ENCODE assay signal across 13 cellular contexts in genomic region chr3:25854635-25855034, GRCh38.
DNase-seq lines count a peak whose midpoint lies in the region; ATAC-seq, FAIRE-seq and TF ChIP-seq lines count a peak whose summit lies in the region.
"Had no signal": no experiment of that assay in that cellular context is flagged by ENCODE, and none has a peak within 500 bp of the region (broad histone marks: within the 10 kb centered on the region; RNA-seq: fewer than 3 reads in every experiment).

No MANE protein-coding gene starts in this region.

- no peaks in the 10 kb centered on the region for H3K36me3 ChIP-seq in endodermal cell (ENCODE audit: control insufficient read depth, insufficient read depth, low read length)

- H3K4me1 ChIP-seq in endodermal cell (ENCODE audit: control insufficient read depth, insufficient read depth, low read length): peaks cover 4% of the 10 kb centered on the region

- no peak for FAIRE-seq in GM19239 (lab: Jason Lieb, UNC)

- TF ChIP-seq CTCF in endodermal cell (conservative IDR thresholded peaks at IDR 0.05): no peak

- no peak overlapping the region for H3K9ac ChIP-seq in endodermal cell (ENCODE audit: extremely low read depth, low read length, poor library complexity, severe bottlenecking)

- H3K27ac ChIP-seq in endodermal cell (ENCODE audit: low read depth, low read length): no peak overlapping the region

- H3K4me1 Mint-ChIP-seq in endodermal cell: peaks cover 22% of the 10 kb centered on the region

- no peak overlapping the region for H3K27ac Mint-ChIP-seq in endodermal cell
- H3K27ac Mint-ChIP-seq: activated CD4-positive, alpha-beta T cell treated with anti-CD3 and anti-CD28 coated beads, Interleukin-2, amount 10 ng/mL, durations not matched to agents 24 days and 14 days; dendritic cell treated with granulocyte-macrophage colony-stimulating factor and Interleukin-4, amounts not matched to agents 40 ng/mL and 50 ng/mL, for 4 days had no signal

- 98% methylated on average over 3 of the region's 3 CpGs; no CpG with 5 or more reads in 1 of the 2 experiments for WGBS in endodermal cell (ENCODE audit: insufficient coverage in 1 of 2, insufficient read length in 1 of 2), 2 experiments

- H3K4me3 Mint-ChIP-seq in endodermal cell: no peak overlapping the region
- H3K4me3 Mint-ChIP-seq: activated CD4-positive, alpha-beta T cell treated with anti-CD3 and anti-CD28 coated beads, Interleukin-2, amount 10 ng/mL, durations not matched to agents 24 days and 14 days; dendritic cell treated with granulocyte-macrophage colony-stimulating factor and Interleukin-4, amounts not matched to agents 40 ng/mL and 50 ng/mL, for 4 days had no signal

- H3K27me3 Mint-ChIP-seq in endodermal cell (ENCODE audit: insufficient read depth): no peaks in the 10 kb centered on the region
- H3K27me3 Mint-ChIP-seq: activated CD4-positive, alpha-beta T cell treated with anti-CD3 and anti-CD28 coated beads, Interleukin-2, amount 10 ng/mL, durations not matched to agents 24 days and 14 days; dendritic cell treated with granulocyte-macrophage colony-stimulating factor and Interleukin-4, amounts not matched to agents 40 ng/mL and 50 ng/mL, for 4 days had no signal

- H3K9me3 ChIP-seq in endodermal cell (ENCODE audit: control insufficient read depth, low read length): no peaks in the 10 kb centered on the region

- peaks cover 2% of the 10 kb centered on the region for H3K36me3 Mint-ChIP-seq in endodermal cell (ENCODE audit: low read depth)

- no peaks in the 10 kb centered on the region for H3K27me3 ChIP-seq in endodermal cell (ENCODE audit: control insufficient read depth, insufficient read depth, low read length, poor library complexity, severe bottlenecking)

- peaks cover 16% of the 10 kb centered on the region for H3K9me3 Mint-ChIP-seq in endodermal cell

- ATAC-seq in HG03045 (IDR thresholded peaks at IDR 0.05; ENCODE audit: unreplicated experiment): no peak

- peak overlapping the region; percentile 0 for H3K4me3 ChIP-seq in endodermal cell (ENCODE audit: low read length)

- DNase-seq in AG20443 (ENCODE audit: low spot score) (peak; percentile 57), NCI-H226 (peak; percentile 76), endodermal cell (no peak), non-pigmented ciliary epithelial cell (ENCODE audit: low read depth) (peak; percentile 56), DMS153 (lab: John Stamatoyannopoulos, UW) (no peak), GM19239 (ENCODE audit: insufficient read length, low spot score) (no peak), NCI-H1694 (lab: John Stamatoyannopoulos, UW) (no peak)
- DNase-seq: activated CD4-positive, alpha-beta T cell treated with anti-CD3 and anti-CD28 coated beads, Interleukin-2, amount 10 ng/mL, durations not matched to agents 24 days and 14 days; activated gamma-delta T cell treated with Interleukin-2 at 50 U/mL for 16 hours; midbrain; MV-4-11 had no signal

Comparison
In these comparisons a context has a peak if more than half of its experiments do, and no peak if none do; other contexts are left out.
1. DNase-seq: peak in AG20443 (single experiment), NCI-H226 (single experiment) and non-pigmented ciliary epithelial cell (single experiment); none in endodermal cell (single experiment), DMS153 (single experiment), GM19239 (single experiment) and NCI-H1694 (single experiment).